Comparison of ENCODE assay signal across 19 cellular contexts in the genomic region with DNA sequence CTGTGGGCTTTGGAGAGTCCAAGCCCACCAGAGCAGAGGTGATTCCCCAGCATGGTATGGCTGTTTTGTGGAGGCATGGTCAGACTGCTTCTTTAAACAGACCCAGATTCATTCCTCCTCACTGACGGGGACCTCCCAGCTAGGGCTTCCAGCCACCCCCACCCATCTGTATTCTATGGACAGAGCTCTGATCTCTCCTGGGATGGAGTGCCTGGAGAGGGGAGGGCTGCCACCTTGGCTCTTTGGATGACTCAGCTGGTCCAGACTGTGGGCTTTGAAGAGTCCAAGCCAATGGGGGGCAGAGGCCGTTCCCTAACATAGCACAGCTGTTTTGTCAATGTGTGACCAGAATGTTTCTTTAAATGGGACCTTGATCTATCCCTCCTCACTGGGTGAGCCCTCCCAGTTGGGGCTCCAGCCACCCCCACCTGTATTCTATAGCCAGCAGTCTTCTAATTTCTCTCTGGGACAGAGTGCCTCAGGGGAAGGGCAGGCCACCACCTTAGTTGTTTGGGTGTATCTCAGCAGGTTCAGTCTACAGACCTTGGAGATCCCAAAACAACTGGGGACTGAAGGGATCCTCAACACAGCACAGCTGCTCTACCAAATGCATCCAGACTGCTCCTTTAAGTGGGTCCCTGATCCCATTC.
DNase-seq lines count a peak whose midpoint lies in the region; ATAC-seq, FAIRE-seq and TF ChIP-seq lines count a peak whose summit lies in the region.
"Had no signal": no experiment of that assay in that cellular context is flagged by ENCODE, and none has a peak within 500 bp of the region (broad histone marks: within the 10 kb centered on the region; RNA-seq: fewer than 3 reads in every experiment).

No MANE protein-coding gene starts in this region.

- TF ChIP-seq CTCF in IMR-90 (conservative IDR thresholded peaks at IDR 0.05; ENCODE audit: low read depth, low read length) (no peak), bronchial epithelial cell (IDR thresholded peaks at IDR 0.05; ENCODE audit: insufficient read depth, low read length, severe bottlenecking) (no peak)

- H3K4me3 ChIP-seq in IMR-90 (ENCODE audit: insufficient read depth, low read depth, low read length) (no peak overlapping the region), bronchial epithelial cell (ENCODE audit: low read depth, low read length) (no peak overlapping the region), trophoblast cell (ENCODE audit: low read depth, low read length) (no peak overlapping the region), aorta (ENCODE audit: low read length in 2 of 2) (no peak overlapping the region)
- H3K4me3 ChIP-seq: BLaER1, GM12878, GM23338 had no signal

- no peak overlapping the region for H2BK20ac ChIP-seq in IMR-90 (ENCODE audit: low read depth, low read length)

- H3K79me1 ChIP-seq in IMR-90 (ENCODE audit: low read depth in 1 of 2, low read length in 2 of 2) (no peaks in the 10 kb centered on the region), trophoblast cell (ENCODE audit: low read length) (no peaks in the 10 kb centered on the region)

- H3K14ac ChIP-seq in IMR-90 (replicated peaks; ENCODE audit: low read depth, low read length) = 0 out of 2 replicates have a peak overlapping the region, but pooled peaks have one; percentile 21
- H3K14ac ChIP-seq in trophoblast cell (ENCODE audit: low read length) = no peak overlapping the region

- H2AK9ac ChIP-seq in IMR-90 (replicated peaks; ENCODE audit: low read depth, low read length, poor library complexity) = peak overlapping the region; percentile 45

- H3K23ac ChIP-seq in IMR-90 (ENCODE audit: low read depth, low read length) (no peak overlapping the region), trophoblast cell (ENCODE audit: low read length) (peak overlapping the region; percentile 29)

- no peak overlapping the region for H3K4ac ChIP-seq in IMR-90 (ENCODE audit: low read depth, low read length)
- H3K4ac ChIP-seq in trophoblast cell (ENCODE audit: low read depth, low read length) = no peak overlapping the region

- no TSS peak for BruUV-seq in IMR-90 (replicated peaks; lab: Mats Ljungman, UMichigan)

- intact Hi-C loops in IMR-90 (cut with micrococcal nuclease) (no loop called here), aorta (cut with DNase I) (no loop called here)

- H3K9me3 ChIP-seq in IMR-90 (ENCODE audit: control insufficient read depth, insufficient read depth, low read length) (peaks cover 7% of the 10 kb centered on the region), trophoblast cell (ENCODE audit: insufficient read depth, low read depth, low read length) (peaks cover 5% of the 10 kb centered on the region), aorta (ENCODE audit: control insufficient read depth, low read length) (no peaks in the 10 kb centered on the region)

- H3K9me1 ChIP-seq in IMR-90 (ENCODE audit: insufficient read depth, low read length) = no peaks in the 10 kb centered on the region

- 0 out of 2 replicates have a peak, but pooled peaks cover 3% of the 10 kb centered on the region for H3K4me1 ChIP-seq in IMR-90 (ENCODE audit: control insufficient read depth, insufficient read depth, low read length)
- no peaks in the 10 kb centered on the region for H3K4me1 ChIP-seq in trophoblast cell (ENCODE audit: control insufficient read depth in 1 of 2, insufficient read depth in 2 of 2, low read length in 2 of 2)
- no peaks in the 10 kb centered on the region for H3K4me1 ChIP-seq in aorta (ENCODE audit: control insufficient read depth in 1 of 2, insufficient read depth in 2 of 2, low read length in 2 of 2)
- H3K4me1 ChIP-seq: BLaER1 had no signal

- peak; percentile 18 for FAIRE-seq in bronchial epithelial cell (lab: Jason Lieb, UNC)
- FAIRE-seq: D721Med, GM12878 had no signal

- H3K18ac ChIP-seq in IMR-90 (ENCODE audit: low read depth, low read length) = no peak overlapping the region
- H3K18ac ChIP-seq in trophoblast cell (ENCODE audit: low read length) = no peak overlapping the region

- H4K12ac ChIP-seq in trophoblast cell (ENCODE audit: low read depth, low read length) = no peak overlapping the region

- H4K91ac ChIP-seq in IMR-90 (ENCODE audit: insufficient read depth, low read depth, low read length) = no peak overlapping the region
- H4K91ac ChIP-seq in trophoblast cell (ENCODE audit: low read depth, low read length) = no peak overlapping the region

- H4K8ac ChIP-seq in IMR-90 (ENCODE audit: low read depth in 2 of 2, low read length in 2 of 2) (no peak overlapping the region), trophoblast cell (ENCODE audit: low read depth, low read length) (no peak overlapping the region)

- DNase-seq in IMR-90 = peak; percentile 19
- DNase-seq in bronchial epithelial cell (ENCODE audit: low read depth) = no peak
- no peak for DNase-seq in trophoblast cell
- no peak for DNase-seq in aorta
- no peak for DNase-seq in SKM-1 (lab: John Stamatoyannopoulos, UW; ENCODE audit: unreplicated experiment)
- no peak for DNase-seq in HK-2 (ENCODE audit: unreplicated experiment)
- DNase-seq: CD4-positive, CD25-positive, alpha-beta regulatory T cell; CD8-positive, alpha-beta T cell; DMS 273 treated with DMSO at 0.1 percent for 48 hours; DMS79; EL; GDM1; H9 had no signal

- H4K5ac ChIP-seq in IMR-90 (ENCODE audit: low read depth, low read length) = no peak overlapping the region

- H2BK12ac ChIP-seq in trophoblast cell (ENCODE audit: low read length) = no peak overlapping the region

- H3K4me2 ChIP-seq in IMR-90 (ENCODE audit: low read depth, low read length) (no peak overlapping the region), trophoblast cell (ENCODE audit: low read length) (no peak overlapping the region)
- H3K4me2 ChIP-seq: BLaER1, GM23338 had no signal

- no peak overlapping the region for H2BK5ac ChIP-seq in IMR-90 (ENCODE audit: low read depth, low read length, poor library complexity, severe bottlenecking)
- no peak overlapping the region for H2BK5ac ChIP-seq in trophoblast cell (ENCODE audit: low read depth, low read length, poor library complexity)

- no peak overlapping the region for H2AFZ ChIP-seq in IMR-90 (replicated peaks; ENCODE audit: low read length, poor library complexity)
- no peak overlapping the region for H2AFZ ChIP-seq in trophoblast cell (ENCODE audit: insufficient read depth, low read length, poor library complexity)
- H2AFZ ChIP-seq: GM23338 had no signal

- no peak for TF ChIP-seq RAD21 in IMR-90 (IDR thresholded peaks at IDR 0.05; ENCODE audit: low read length)

- H3K9ac ChIP-seq in IMR-90 (ENCODE audit: low read depth, low read length) (no peak overlapping the region), trophoblast cell (ENCODE audit: low read length) (no peak overlapping the region)
- H3K9ac ChIP-seq: BLaER1 had no signal

- no peaks in the 10 kb centered on the region for H4K20me1 ChIP-seq in IMR-90 (ENCODE audit: insufficient read depth, low read length)
- H4K20me1 ChIP-seq: BLaER1 had no signal

- H2AK5ac ChIP-seq in IMR-90 (ENCODE audit: low read depth, low read length) (no peak overlapping the region), trophoblast cell (ENCODE audit: low read length) (no peak overlapping the region)

- no peaks in the 10 kb centered on the region for H3K79me2 ChIP-seq in trophoblast cell (ENCODE audit: control insufficient read depth, insufficient read depth, low read length, poor library complexity)

- no peak overlapping the region for H3K56ac ChIP-seq in IMR-90 (ENCODE audit: extremely low read depth, insufficient read depth, low read length)

- H2BK120ac ChIP-seq in IMR-90 (ENCODE audit: low read depth, low read length) = no peak overlapping the region; the same call in 1 of the 2 replicates
- H2BK120ac ChIP-seq in trophoblast cell (ENCODE audit: insufficient read depth, low read length, poor library complexity) = no peak overlapping the region

- H2BK15ac ChIP-seq in IMR-90 (ENCODE audit: low read depth, low read length) = no peak overlapping the region

- in situ Hi-C loops in IMR-90 (cut with MboI; ENCODE audit: low sequenced_read_pairs) = no loop called here

- no peak for TF ChIP-seq POLR2A in IMR-90 (IDR thresholded peaks at IDR 0.05; ENCODE audit: low read depth, low read length)

- WGBS in IMR-90 (ENCODE audit: extremely low coverage in 2 of 2, insufficient read length in 1 of 2), 2 experiments = no CpG with 5 or more reads among the region's 2 CpGs
- WGBS in trophoblast cell (ENCODE audit: extremely low coverage, insufficient coverage, insufficient read length) = no CpG with 5 or more reads among the region's 2 CpGs
- 71 to 76% methylated on average over 2 of the region's 2 CpGs for WGBS in aorta, 2 donors

- POLR2A ChIA-PET in IMR-90 (lab: Charles Lee; ENCODE audit: unreplicated experiment) = no interaction called here

- no peaks in the 10 kb centered on the region for H3K27me3 ChIP-seq in IMR-90 (ENCODE audit: control insufficient read depth, insufficient read depth, low read length)
- H3K27me3 ChIP-seq in bronchial epithelial cell (ENCODE audit: control insufficient read depth, insufficient read depth, low read length) = no peaks in the 10 kb centered on the region
- H3K27me3 ChIP-seq in trophoblast cell (ENCODE audit: insufficient read depth, low read length) = no peaks in the 10 kb centered on the region
- H3K27me3 ChIP-seq in aorta (ENCODE audit: control insufficient read depth in 1 of 2, insufficient read depth in 2 of 2, low read length in 1 of 2) = no peaks in the 10 kb centered on the region
- H3K27me3 ChIP-seq: BLaER1 had no signal

- dilution Hi-C loops in IMR-90 (cut with HindIII; ENCODE audit: low sequenced_read_pairs, unreplicated experiment) = no loop called here

- CTCF ChIA-PET in IMR-90 (lab: Yijun Ruan, JAX) = no interaction called here

- H3K27ac ChIP-seq in IMR-90 (ENCODE audit: insufficient read depth, low read length) (no peak overlapping the region), trophoblast cell (ENCODE audit: low read depth, low read length) (no peak overlapping the region), aorta (ENCODE audit: low read depth in 1 of 2, low read length in 2 of 2) (no peak overlapping the region)
- H3K27ac ChIP-seq: BLaER1, C4-2B had no signal

- H3K36me3 ChIP-seq in IMR-90 (ENCODE audit: control insufficient read depth, insufficient read depth, low read length) (no peaks in the 10 kb centered on the region), bronchial epithelial cell (ENCODE audit: control insufficient read depth, insufficient read depth, low read length) (no peaks in the 10 kb centered on the region), trophoblast cell (ENCODE audit: control insufficient read depth in 1 of 2, insufficient read depth in 2 of 2, low read length in 2 of 2) (no peaks in the 10 kb centered on the region), aorta (ENCODE audit: control insufficient read depth in 1 of 2, insufficient read depth in 2 of 2, low read length in 1 of 2) (no peaks in the 10 kb centered on the region)
- H3K36me3 ChIP-seq: BLaER1 had no signal

- peak; percentile 61; the same call in 1 of the 2 replicates for ATAC-seq in IMR-90 (ENCODE audit: low read depth)
- ATAC-seq in aorta (ENCODE audit: low FRiP score) = no peak
- ATAC-seq: CD8-positive, alpha-beta T cell; GM12878; GM23338; HCT116 had no signal

TF ChIP-seq in IMR-90, 13 proteins besides CTCF, POLR2A, EP300 and RAD21 (continues in another document):
- TF ChIP-seq FOS (IDR thresholded peaks at IDR 0.05; ENCODE audit: low read depth, low read length) (no peak), RCOR1 (IDR thresholded peaks at IDR 0.05; ENCODE audit: insufficient replicate concordance, low read length) (no peak), MAZ (IDR thresholded peaks at IDR 0.05; ENCODE audit: borderline replicate concordance, low read depth, low read length) (no peak)
